Comparison of ENCODE assay signal across 8 cellular contexts in the genomic region with DNA sequence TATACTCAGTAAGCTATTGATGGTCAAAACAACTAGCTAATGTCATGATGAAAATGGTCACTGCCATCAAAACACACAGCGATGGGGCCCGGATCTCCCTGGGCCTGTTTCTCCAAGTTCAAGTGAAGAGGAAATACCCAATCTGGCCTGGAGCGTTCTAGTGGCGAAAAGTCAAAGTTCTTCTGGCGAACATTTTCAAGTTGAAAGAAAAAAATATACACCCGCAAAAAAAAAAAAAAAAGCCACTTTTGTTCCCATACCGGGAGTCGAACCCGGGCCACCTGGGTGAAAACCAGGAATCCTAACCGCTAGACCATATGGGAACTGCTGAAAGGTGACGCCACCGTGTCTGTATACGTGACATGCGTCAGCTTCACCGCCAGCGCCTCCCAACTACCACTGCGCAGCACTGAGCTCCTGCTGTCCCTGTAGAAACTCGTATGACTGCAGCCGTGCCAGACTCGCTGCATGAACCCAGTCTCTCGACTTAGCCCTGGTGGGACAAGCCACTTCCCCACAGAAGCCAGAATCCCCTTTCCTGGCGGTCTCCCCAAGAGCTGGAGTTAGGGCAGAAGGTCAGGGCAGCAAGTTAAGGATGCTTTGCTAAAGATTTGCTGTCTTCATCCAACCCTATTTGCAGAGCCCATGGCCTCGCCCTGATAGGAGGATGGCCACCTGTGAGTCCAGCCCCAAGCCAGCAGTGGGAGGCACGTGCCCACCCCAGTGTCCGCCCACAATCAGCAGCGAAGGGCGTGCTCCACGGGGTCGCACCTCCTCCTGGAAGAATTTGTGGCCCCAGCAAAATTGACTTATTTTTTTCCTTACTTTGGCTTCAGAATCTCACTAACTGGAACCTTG. TPM values are rescaled to one million over a fixed set of nuclear protein-coding genes. Genes with fewer than 3 reads are reported as not detected.
DNase-seq lines count a peak whose midpoint lies in the region; ATAC-seq and TF ChIP-seq lines count a peak whose summit lies in the region.

No MANE protein-coding gene starts in this region.

- 19 to 29% methylated on average over 28 to 29 of the region's 29 CpGs for WGBS in lower leg skin, 2 donors

- no peak for ATAC-seq in effector memory CD8-positive, alpha-beta T cell (replicated peaks)
- ATAC-seq in HG02642 (IDR thresholded peaks at IDR 0.05; ENCODE audit: poor library complexity, unreplicated experiment) (no peak), GM18861 (IDR thresholded peaks at IDR 0.05; ENCODE audit: unreplicated experiment) (no peak)

- H3K4me3 Mint-ChIP-seq in effector memory CD8-positive, alpha-beta T cell: peak overlapping the region in 1 of 2 donors; percentile 70

- H3K9me3 Mint-ChIP-seq in effector memory CD8-positive, alpha-beta T cell: no peaks in the 10 kb centered on the region

- intact Hi-C loops in lower leg skin (cut with DNase I; ENCODE audit: low total_unique reads): no loop called here

- TF ChIP-seq CTCF in GM13976 (IDR thresholded peaks at IDR 0.05; ENCODE audit: borderline replicate concordance, control extremely low read depth, extremely low read depth, insufficient read depth, missing control alignments) (no peak), lower leg skin (IDR thresholded peaks at IDR 0.05) (no peak)

- TF ChIP-seq POLR2A in lower leg skin (IDR thresholded peaks at IDR 0.05): no peak

- in situ Hi-C loops in GM13976 (cut with MboI; ENCODE audit: low sequenced_read_pairs, unreplicated experiment): loop anchor here (10.0 to 25.0 kb wide), 2 partner anchors 150 to 402 kb away; partner anchors contain the start of genes MZT2B, SMPD4 and TUBA3E

- H3K4me1 Mint-ChIP-seq in effector memory CD8-positive, alpha-beta T cell (ENCODE audit: low read depth in 2 of 2): peaks cover 17 to 22% of the 10 kb centered on the region in 2 donors

- H3K36me3 Mint-ChIP-seq in effector memory CD8-positive, alpha-beta T cell (ENCODE audit: insufficient read depth): peaks cover 24% of the 10 kb centered on the region

- H3K27me3 Mint-ChIP-seq in effector memory CD8-positive, alpha-beta T cell: peaks cover 4 to 6% of the 10 kb centered on the region in 2 donors

- peak overlapping the region; percentile 79 to 91 for H3K27ac Mint-ChIP-seq in effector memory CD8-positive, alpha-beta T cell

- H3K4me3 ChIP-seq in lower leg skin (ENCODE audit: low read depth, poor library complexity, severe bottlenecking): no peak overlapping the region

- DNase-seq in GM13976 (ENCODE audit: low spot score) (peak; percentile 88), NCI-H2107 treated with DMSO at 0.1 percent for 48 hours (lab: John Stamatoyannopoulos, UW; ENCODE audit: unreplicated experiment) (peak; percentile 59), lower leg skin (ENCODE audit: low spot score in 2 of 2) (peak; percentile 79 to 95)
- DNase-seq in activated CD4-positive, alpha-beta T cell treated with anti-CD3 and anti-CD28 coated beads, Interleukin-2, amount 50 U/mL, for 1 hour: peak; percentile 51
- peak in 2 of 3 experiments; percentile 35 to 36 for DNase-seq in effector memory CD8-positive, alpha-beta T cell
- DNase-seq in stimulated activated CD4-positive, alpha-beta T cell treated with anti-CD3 and anti-CD28 coated beads, TNF-alpha, amount 100 ng/mL, for 4 hours (ENCODE audit: low read depth in 3 of 3): peak in 2 of 3 experiments; percentile 27 to 39

RNA-seq across cellular contexts. Expression of gene IMP4, which starts 5.6 kb away (rescaled TPM):
- 10 to 100 TPM; 84.8 to 98.1 (median 97.0) TPM for total RNA-seq in lower leg skin

RNA-seq across cellular contexts. Expression of gene PTPN18, which starts 18.8 kb away (rescaled TPM):
- total RNA-seq in lower leg skin: 10 to 100 TPM; 18.7 to 31.1 (median 25.4) TPM

Comparison
In these comparisons a context has a peak if more than half of its experiments do, and no peak if none do; other contexts are left out.
1. DNase-seq: peak in every context shown above with its lines; median percentile 88 in GM13976; 87 in lower leg skin; 59 in NCI-H2107 treated with DMSO at 0.1 percent for 48 hours; 51 in activated CD4-positive, alpha-beta T cell treated with anti-CD3 and anti-CD28 coated beads, Interleukin-2, amount 50 U/mL, for 1 hour; 36 in effector memory CD8-positive, alpha-beta T cell; 33 in stimulated activated CD4-positive, alpha-beta T cell treated with anti-CD3 and anti-CD28 coated beads, TNF-alpha, amount 100 ng/mL, for 4 hours.